ENCODE assay signal across 8 cellular contexts in genomic region chr11:60912851-60913550, GRCh38. TPM values are rescaled to one million over a fixed set of nuclear protein-coding genes. Genes with fewer than 3 reads are reported as not detected.
A peak's percentile ranks its signal among the peaks of the same experiment; 100 is the strongest.
DNase-seq lines count a peak whose midpoint lies in the region; ATAC-seq, FAIRE-seq and TF ChIP-seq lines count a peak whose summit lies in the region.

No MANE protein-coding gene starts in this region.

- H3K27ac ChIP-seq in A673 (ENCODE audit: low read depth, low read length, poor library complexity, severe bottlenecking) (peak overlapping the region; percentile 89), coronary artery (peak overlapping the region; percentile 91 to 93)

- peaks cover 50 to 52% of the 10 kb centered on the region in 2 donors for H3K4me1 Mint-ChIP-seq in natural killer cell

- ATAC-seq in natural killer cell, result no peak

- H3K4me3 ChIP-seq in A673 (ENCODE audit: low read depth, low read length, poor library complexity, severe bottlenecking) (peak overlapping the region; percentile 62), LNCaP clone FGC (ENCODE audit: low read depth, low read length) (peak overlapping the region; percentile 73), coronary artery (peak overlapping the region; percentile 88)

- H3K27me3 ChIP-seq in A673 (replicated peaks; ENCODE audit: insufficient read depth, low read depth, low read length, poor library complexity), result no peaks in the 10 kb centered on the region

- no peaks in the 10 kb centered on the region for H3K9me3 ChIP-seq in A673 (ENCODE audit: low read depth, low read length, poor library complexity, severe bottlenecking)

- H3K36me3 ChIP-seq in A673 (ENCODE audit: insufficient read depth, low read length, poor library complexity, severe bottlenecking), result no peaks in the 10 kb centered on the region

- DNase-seq in A673 (ENCODE audit: low spot score) (no peak), LNCaP clone FGC (ENCODE audit: low read depth) (peak; percentile 57), coronary artery (ENCODE audit: low spot score) (no peak), natural killer cell (no peak), H54 (ENCODE audit: insufficient read length, low spot score) (no peak), HCEC 1CT (no peak), inferior parietal cortex (ENCODE audit: extremely low spot score) (no peak)
- no peak for DNase-seq in activated CD4-positive, alpha-beta T cell treated with anti-CD3 and anti-CD28 coated beads, Interleukin-2, amount 50 U/mL, for 4 hours

- H3K4me3 Mint-ChIP-seq in natural killer cell, result peak overlapping the region; percentile 99

- peaks cover 18% of the 10 kb centered on the region for H3K4me1 ChIP-seq in A673 (ENCODE audit: insufficient read depth, low read length, poor library complexity, severe bottlenecking)

- no peaks in the 10 kb centered on the region for H3K9me3 Mint-ChIP-seq in natural killer cell

- intact Hi-C loops in A673 (cut with micrococcal nuclease; ENCODE audit: unreplicated experiment) (loop anchor here (10.0 kb wide), 1 partner anchor 1348 kb away; no protein-coding TSS in a partner anchor), natural killer cell (cut with micrococcal nuclease) (no loop called here)

- FAIRE-seq in H54 (lab: Jason Lieb, UNC), result no peak

- no peak for TF ChIP-seq CTCF in A673 (conservative IDR thresholded peaks at IDR 0.05; ENCODE audit: low read depth, low read length)
- no peak for TF ChIP-seq CTCF in LNCaP clone FGC (IDR thresholded peaks at IDR 0.05; ENCODE audit: control insufficient read depth, extremely low read depth, insufficient read depth)
- TF ChIP-seq CTCF in coronary artery (IDR thresholded peaks at IDR 0.05), result no peak
- no peak for TF ChIP-seq CTCF in natural killer cell (IDR thresholded peaks at IDR 0.05)

- H3K27ac Mint-ChIP-seq in natural killer cell, result peak overlapping the region; percentile 92 to 96

- no peaks in the 10 kb centered on the region for H3K36me3 Mint-ChIP-seq in natural killer cell

- H3K27me3 Mint-ChIP-seq in natural killer cell (ENCODE audit: low read depth in 2 of 2), result peaks cover 0 to 4% of the 10 kb centered on the region in 2 donors

- CTCF ChIA-PET in A673 (lab: Charles Lee), result interaction anchor here (1.5 kb wide), 1 partner anchor 13 kb away, joined by 3 read pairs; no protein-coding TSS in a partner anchor

- TF ChIP-seq POLR2A in H54 (IDR thresholded peaks at IDR 0.05; ENCODE audit: low read depth, low read length), result no peak

- POLR2A ChIA-PET in A673 (lab: Charles Lee; ENCODE audit: low non-redundant PET), result interaction anchor here (0.6 kb wide), 1 partner anchor 270 kb away, joined by 3 read pairs; no protein-coding TSS in a partner anchor

- BruUV-seq in A673 (replicated peaks; lab: Mats Ljungman, UMichigan), result no TSS peak

RNA-seq across cellular contexts. Expression of gene TMEM109, which starts 1.0 kb away (rescaled TPM):
- total RNA-seq in A673 (2021) (139 and 169 TPM in 2 replicates), natural killer cell (100 to 1,000 TPM in 1 of 3 donors, 10 to 100 TPM in 2; 89.3 to 102 (median 96.8) TPM)

RNA-seq across cellular contexts. Expression of gene PRPF19, which starts 6.6 kb away (rescaled TPM):
- total RNA-seq in A673 (2021) (200 and 204 TPM in 2 replicates), natural killer cell (10 to 100 TPM; 61.0 to 69.7 (median 67.5) TPM)

RNA-seq across cellular contexts. Expression of gene TMEM132A, which starts 11.3 kb away (rescaled TPM):
- 140 and 147 TPM in 2 replicates for total RNA-seq in A673 (2021)
- total RNA-seq in natural killer cell, result not detected

RNA-seq across cellular contexts. Expression of gene SLC15A3, which starts 39.0 kb away (rescaled TPM):
- not detected in 2 replicates for total RNA-seq in A673 (2021)
- total RNA-seq in natural killer cell, result 10 to 100 TPM; 11.6 to 26.5 (median 20.1) TPM

RNA-seq across cellular contexts. Expression of gene ZP1, which starts 45.7 kb away (rescaled TPM):
- total RNA-seq in A673 (2021), result not detected in 2 replicates
- total RNA-seq in natural killer cell, result under 1 TPM in 1 of 3 donors, not detected in 2; 0.35 TPM

Comparison
In these comparisons a context has a peak if more than half of its experiments do, and no peak if none do; other contexts are left out.
1. RNA of gene TMEM132A, which starts 11.3 kb away (total RNA-seq): 140 to 147 TPM in A673; not detected in natural killer cell; every median in the first group is over 100 times any median in the second.
2. Peak in every context shown above with its lines, with median percentiles within 50 percentile points of each other: H3K4me3 ChIP-seq.